In genomic region chr10:69619626-69620025, GRCh38 we compare ENCODE assay signal across 2 cellular contexts.
A peak's percentile ranks its signal among the peaks of the same experiment; 100 is the strongest.
TF ChIP-seq lines count a peak whose summit lies in the region.

No MANE protein-coding gene starts in this region.

TF ChIP-seq in HepG2, 621 proteins besides CTCF, POLR2A, EP300 and RAD21:
- TF ChIP-seq CEBPB (IDR thresholded peaks at IDR 0.05; ENCODE audit: borderline replicate concordance, low read depth, low read length) (peak; percentile 29; the same call in 1 of the 2 replicates), ZNF839 (CRISPR knock-in tag; IDR thresholded peaks at IDR 0.05; ENCODE audit: borderline replicate concordance) (no peak)

TF ChIP-seq in K562, 482 proteins besides CTCF, POLR2A, EP300 and RAD21:
- TF ChIP-seq CREM (IDR thresholded peaks at IDR 0.05; ENCODE audit: low read depth) = no peak
- no peak for TF ChIP-seq CXXC5 (CRISPR knock-in tag; IDR thresholded peaks at IDR 0.05)
- no peak for TF ChIP-seq MGA (IDR thresholded peaks at IDR 0.05)
- no peak for TF ChIP-seq RBBP5 (IDR thresholded peaks at IDR 0.05; ENCODE audit: borderline replicate concordance, insufficient read depth, low read length, poor library complexity, severe bottlenecking)
- 0 out of 2 replicates have a peak, but pooled peaks have one; percentile 23 for TF ChIP-seq CEBPB (tag; IDR thresholded peaks at IDR 0.05)
